Comparison of ENCODE assay signal across 18 cellular contexts in genomic region chr5:109880907-109881685, GRCh38.
A peak's percentile ranks its signal among the peaks of the same experiment; 100 is the strongest.
DNase-seq lines count a peak whose midpoint lies in the region; ATAC-seq, FAIRE-seq and TF ChIP-seq lines count a peak whose summit lies in the region.
"Had no signal": no experiment of that assay in that cellular context is flagged by ENCODE, and none has a peak within 500 bp of the region (broad histone marks: within the 10 kb centered on the region; RNA-seq: fewer than 3 reads in every experiment).

No MANE protein-coding gene starts in this region.

- no peak overlapping the region for H2AFZ ChIP-seq in endothelial cell of umbilical vein (ENCODE audit: low read depth, low read length)
- H2AFZ ChIP-seq: hepatocyte had no signal

- intact Hi-C loops in endothelial cell of umbilical vein (cut with micrococcal nuclease) (no loop called here), posterior cingulate gyrus (cut with DNase I) (no loop called here), colonic mucosa (cut with DNase I) (no loop called here)

- POLR2A ChIA-PET in endothelial cell of umbilical vein (lab: Charles Lee), result no interaction called here

- dilution Hi-C loops in endothelial cell of umbilical vein (cut with MboI; ENCODE audit: extremely low pct_ligation_motif_present, low sequenced_read_pairs), result no loop called here

- CTCF ChIA-PET in endothelial cell of umbilical vein (lab: Charles Lee), result no interaction called here

- BruUV-seq in endothelial cell of umbilical vein (replicated peaks; lab: Mats Ljungman, UMichigan), result no TSS peak

- H4K20me1 ChIP-seq in endothelial cell of umbilical vein (replicated peaks; ENCODE audit: control insufficient read depth, extremely low read depth, insufficient read depth, low read length), result no peaks in the 10 kb centered on the region

- peak; percentile 21 for DNase-seq in NCI-H2196 (lab: John Stamatoyannopoulos, UW; ENCODE audit: unreplicated experiment)
- no peak for DNase-seq in NCI-H2196 treated with DMSO at 0.1 percent for 48 hours (lab: John Stamatoyannopoulos, UW; ENCODE audit: unreplicated experiment)
- DNase-seq in endothelial cell of umbilical vein (ENCODE audit: low read depth, low spot score), result peak; percentile 39
- DNase-seq in posterior cingulate gyrus, result peak in 6 of 10 donors; percentile 44 to 88 (median 68)
- no peak for DNase-seq in NAMALWA (ENCODE audit: low spot score)
- DNase-seq in colonic mucosa, result no peak
- DNase-seq: activated B cell treated with CpG ODN at 0.5 μM for 24 hours; activated CD8-positive, alpha-beta memory T cell treated with anti-CD3 and anti-CD28 coated beads for 24 hours; effector CD4-positive, alpha-beta T cell; kidney; stimulated activated CD4-positive, alpha-beta T cell treated with anti-CD3 and anti-CD28 coated beads, Interleukin-2, amount 100 ng/mL, for 48 hours had no signal

- H3K9ac ChIP-seq in endothelial cell of umbilical vein (replicated peaks; ENCODE audit: extremely low read depth, insufficient read depth, low read length) (no peak overlapping the region), colonic mucosa (ENCODE audit: low read depth in 2 of 2, low read length in 2 of 2) (no peak overlapping the region)

- no peak for TF ChIP-seq POLR2A in endothelial cell of umbilical vein (IDR thresholded peaks at IDR 0.05; ENCODE audit: low read depth, low read length)

- H3K9me3 ChIP-seq in endothelial cell of umbilical vein (replicated peaks; ENCODE audit: control insufficient read depth, insufficient read depth, low read length) (no peaks in the 10 kb centered on the region), colonic mucosa (no peaks in the 10 kb centered on the region)
- H3K9me3 ChIP-seq: suprapubic skin had no signal

- TF ChIP-seq CTCF in endothelial cell of umbilical vein (IDR thresholded peaks at IDR 0.05; ENCODE audit: extremely low read depth in 1 of 2, insufficient read depth in 1 of 2, low read depth in 1 of 2, low read length in 2 of 2) (no peak), colonic mucosa (IDR thresholded peaks at IDR 0.05) (no peak)

- no peaks in the 10 kb centered on the region for H3K79me2 ChIP-seq in endothelial cell of umbilical vein (ENCODE audit: control insufficient read depth, insufficient read depth, low read length)
- H3K79me2 ChIP-seq: hepatocyte had no signal

- FAIRE-seq in endothelial cell of umbilical vein (lab: Jason Lieb, UNC), result no peak
- FAIRE-seq: G401.6, GM12878, kidney had no signal

- H3K27me3 ChIP-seq in endothelial cell of umbilical vein (ENCODE audit: control insufficient read depth in 2 of 2, insufficient read depth in 2 of 2, low read length in 2 of 2) (no peaks in the 10 kb centered on the region), colonic mucosa (no peaks in the 10 kb centered on the region)
- H3K27me3 ChIP-seq: hepatocyte, suprapubic skin had no signal

- no peaks in the 10 kb centered on the region for H3K9me1 ChIP-seq in endothelial cell of umbilical vein (replicated peaks; ENCODE audit: control insufficient read depth, extremely low read depth, insufficient read depth, low read length)

- ATAC-seq in HG02623 (IDR thresholded peaks at IDR 0.05; ENCODE audit: unreplicated experiment), result no peak
- ATAC-seq: GM12878, Right ventricle myocardium inferior had no signal

- H3K27ac ChIP-seq in endothelial cell of umbilical vein (ENCODE audit: insufficient read depth, low read depth, low read length), result no peak overlapping the region
- no peak overlapping the region for H3K27ac ChIP-seq in colonic mucosa
- H3K27ac ChIP-seq: hepatocyte, suprapubic skin had no signal

- H3K36me3 ChIP-seq in endothelial cell of umbilical vein (ENCODE audit: control insufficient read depth in 2 of 2, extremely low read depth in 1 of 2, insufficient read depth in 2 of 2, low read length in 2 of 2) (no peaks in the 10 kb centered on the region), colonic mucosa (no peaks in the 10 kb centered on the region)
- H3K36me3 ChIP-seq: suprapubic skin had no signal

- H3K4me1 ChIP-seq in endothelial cell of umbilical vein (ENCODE audit: control insufficient read depth, extremely low read depth, insufficient read depth, low read length), result no peaks in the 10 kb centered on the region
- no peaks in the 10 kb centered on the region for H3K4me1 ChIP-seq in colonic mucosa

- H3K4me3 ChIP-seq in endothelial cell of umbilical vein (replicated peaks in 1 of 3; ENCODE audit: insufficient read depth in 1 of 3, low read depth in 1 of 3, low read length in 3 of 3) (no peak overlapping the region), colonic mucosa (no peak overlapping the region)
- H3K4me3 ChIP-seq: GM12878, hepatocyte, suprapubic skin had no signal

- no peak overlapping the region for H3K4me2 ChIP-seq in endothelial cell of umbilical vein (ENCODE audit: insufficient read depth, low read length)
- H3K4me2 ChIP-seq: hepatocyte had no signal

TF ChIP-seq in PFSK-1, 5 proteins besides CTCF, POLR2A, EP300 and RAD21:
- TF ChIP-seq FOXP2 (optimal IDR thresholded peaks at IDR 0.05; ENCODE audit: borderline replicate concordance, extremely low read depth, extremely low read length, insufficient read depth) (peak; percentile 61), SIN3A (IDR thresholded peaks at IDR 0.05; ENCODE audit: borderline replicate concordance, insufficient read depth, low read length) (no peak)
TF ChIP-seq in PFSK-1: peak in this region for 1.

TF ChIP-seq in endothelial cell of umbilical vein, 7 proteins besides CTCF, POLR2A, EP300 and RAD21:
- TF ChIP-seq MYC (IDR thresholded peaks at IDR 0.05; ENCODE audit: low read depth, low read length) (no peak), GATA2 (IDR thresholded peaks at IDR 0.05; ENCODE audit: insufficient read depth, insufficient read length, low read depth, low read length) (no peak), POLR2AphosphoS5 (IDR thresholded peaks at IDR 0.05; ENCODE audit: insufficient read depth, low read depth, low read length) (no peak), JUN (IDR thresholded peaks at IDR 0.05; ENCODE audit: borderline replicate concordance, insufficient read depth, insufficient read length, low read depth) (no peak), EZH2 (IDR thresholded peaks at IDR 0.05; ENCODE audit: borderline replicate concordance, low read depth, low read length, severe bottlenecking) (no peak), MAX (IDR thresholded peaks at IDR 0.05; ENCODE audit: insufficient read depth, insufficient read length) (no peak), FOS (IDR thresholded peaks at IDR 0.05; ENCODE audit: borderline replicate concordance, insufficient read depth, low read length) (no peak)

Comparison
In these comparisons a context has a peak if more than half of its experiments do, and no peak if none do; other contexts are left out.
1. DNase-seq: peak in NCI-H2196 (single experiment), endothelial cell of umbilical vein (single experiment) and posterior cingulate gyrus (6 of 10); none in NCI-H2196 treated with DMSO at 0.1 percent for 48 hours (single experiment), NAMALWA (single experiment) and colonic mucosa (single experiment).